ENCODE assay signal across 10 cellular contexts in the genomic region with DNA sequence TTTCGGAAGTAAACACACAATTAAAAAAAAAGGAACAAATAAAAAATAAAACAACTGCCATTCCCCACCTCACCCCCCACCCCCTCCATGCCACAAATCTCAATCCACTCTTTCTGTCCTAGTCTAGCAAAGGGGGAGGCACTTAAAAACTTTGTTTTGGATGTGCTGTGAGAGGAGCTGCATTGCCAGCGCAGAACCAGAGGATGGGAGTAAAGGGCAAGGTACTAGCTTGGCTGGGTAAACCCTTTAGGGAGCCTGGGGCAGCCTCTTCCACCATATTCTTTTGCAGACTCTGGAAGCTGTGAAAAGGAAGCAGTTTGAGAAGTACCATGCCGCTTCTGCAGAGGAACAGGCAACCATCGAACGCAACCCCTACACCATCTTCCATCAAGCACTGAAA. TPM values are rescaled to one million over a fixed set of nuclear protein-coding genes. Genes with fewer than 3 reads are reported as not detected.
DNase-seq lines count a peak whose midpoint lies in the region; ATAC-seq and TF ChIP-seq lines count a peak whose summit lies in the region.
"Had no signal": no experiment of that assay in that cellular context is flagged by ENCODE, and none has a peak within 500 bp of the region (broad histone marks: within the 10 kb centered on the region; RNA-seq: fewer than 3 reads in every experiment).

No MANE protein-coding gene starts in this region.

- BruUV-seq in MCF 10A (replicated peaks; lab: Mats Ljungman, UMichigan) = no TSS peak
- BruUV-seq in Panc1 (replicated peaks; lab: Mats Ljungman, UMichigan) = TSS peak; percentile 83

- peaks cover 60% of the 10 kb centered on the region for H3K36me3 Mint-ChIP-seq in MCF 10A (ENCODE audit: insufficient read depth, unreplicated experiment)
- H3K36me3 Mint-ChIP-seq in endothelial cell (ENCODE audit: low read depth, unreplicated experiment) = peaks cover 8% of the 10 kb centered on the region

- H3K27me3 Mint-ChIP-seq in MCF 10A (ENCODE audit: insufficient read depth, unreplicated experiment) (no peaks in the 10 kb centered on the region), endothelial cell (ENCODE audit: unreplicated experiment) (peaks cover 15% of the 10 kb centered on the region)
- no peaks in the 10 kb centered on the region for H3K27me3 Mint-ChIP-seq in stimulated activated naive CD8-positive, alpha-beta T cell treated with anti-CD3 and anti-CD28 coated beads, Interleukin-15, amount 100 ng/mL, for 72 hours

- H3K27ac Mint-ChIP-seq in MCF 10A (ENCODE audit: low read depth, unreplicated experiment) = no peak overlapping the region
- peak overlapping the region; percentile 99 for H3K27ac Mint-ChIP-seq in endothelial cell (ENCODE audit: unreplicated experiment)
- peak overlapping the region in 1 of 2 donors; percentile 71 for H3K27ac Mint-ChIP-seq in stimulated activated naive CD8-positive, alpha-beta T cell treated with anti-CD3 and anti-CD28 coated beads, Interleukin-15, amount 100 ng/mL, for 72 hours

- intact Hi-C loops in MCF 10A (cut with micrococcal nuclease) = no loop called here
- intact Hi-C loops in breast epithelium (cut with DNase I; ENCODE audit: low total_unique reads) = no loop called here
- intact Hi-C loops in Panc1 (cut with micrococcal nuclease; ENCODE audit: unreplicated experiment) = no loop called here

- H3K4me1 ChIP-seq in breast epithelium (peaks cover 0 to 12% of the 10 kb centered on the region in 2 donors), Panc1 (ENCODE audit: control insufficient read depth, insufficient read depth, low read length) (peaks cover 32% of the 10 kb centered on the region)

- CTCF ChIA-PET in MCF 10A (lab: Yijun Ruan, JAX) = interaction anchor here (0.5 to 3.7 kb wide), 5 partner anchors 8 to 149 kb away, joined by 3 to 38 read pairs (median 3); a partner anchor contains a TSS
- CTCF ChIA-PET in Panc1 (lab: Charles Lee) = interaction anchor here (0.6 to 1.2 kb wide), 4 partner anchors 8 to 301 kb away, joined by 3 to 6 read pairs (median 4); a partner anchor contains a TSS

- no peak for DNase-seq in MCF 10A (ENCODE audit: unreplicated experiment)
- no peak for DNase-seq in breast epithelium (ENCODE audit: low spot score in 2 of 2)
- DNase-seq in Panc1 (ENCODE audit: low read depth, low spot score) = no peak
- DNase-seq in endothelial cell (ENCODE audit: low spot score) = no peak
- DNase-seq in stimulated activated naive CD8-positive, alpha-beta T cell treated with anti-CD3 and anti-CD28 coated beads, Interleukin-15, amount 100 ng/mL, for 72 hours = no peak
- no peak for DNase-seq in hypothalamus (lab: John Stamatoyannopoulos, UW)
- DNase-seq: activated CD4-positive, alpha-beta T cell treated with anti-CD3 and anti-CD28 coated beads for 1 hour had no signal

- H3K36me3 ChIP-seq in breast epithelium = no peaks in the 10 kb centered on the region
- H3K36me3 ChIP-seq in Panc1 (ENCODE audit: control insufficient read depth, insufficient read depth, low read length) = peaks cover 7% of the 10 kb centered on the region; the same call in 1 of the 2 replicates

- no peaks in the 10 kb centered on the region for H3K9me3 ChIP-seq in breast epithelium
- no peaks in the 10 kb centered on the region for H3K9me3 ChIP-seq in Panc1 (ENCODE audit: control insufficient read depth, insufficient read depth, low read depth, low read length)
- H3K9me3 ChIP-seq: suprapubic skin had no signal

- no peak overlapping the region for H3K27ac ChIP-seq in breast epithelium
- H3K27ac ChIP-seq in Panc1 (ENCODE audit: low read length) = peak overlapping the region; percentile 95

- peak overlapping the region; percentile 100 for H3K4me3 Mint-ChIP-seq in MCF 10A (ENCODE audit: unreplicated experiment)
- peak overlapping the region; percentile 98 for H3K4me3 Mint-ChIP-seq in endothelial cell (ENCODE audit: unreplicated experiment)
- H3K4me3 Mint-ChIP-seq in stimulated activated naive CD8-positive, alpha-beta T cell treated with anti-CD3 and anti-CD28 coated beads, Interleukin-15, amount 100 ng/mL, for 72 hours = peak overlapping the region; percentile 92 to 94

- H3K4me3 ChIP-seq in breast epithelium (no peak overlapping the region), Panc1 (ENCODE audit: low read depth in 2 of 2, low read length in 2 of 2) (peak overlapping the region in 1 of 2 experiments; percentile 98; a peak in 3 of 4 replicates)

- POLR2A ChIA-PET in MCF 10A (lab: Yijun Ruan, JAX) (interaction anchor here (0.6 to 6.0 kb wide), 16 partner anchors 9 to 422 kb away, joined by 3 to 142 read pairs (median 6); a partner anchor contains a TSS), Panc1 (lab: Charles Lee) (interaction anchor here (0.7 kb wide), 1 partner anchor 143 kb away, joined by 3 read pairs; no protein-coding TSS in a partner anchor)

- in situ Hi-C loops in Panc1 (cut with HindIII; ENCODE audit: low pct_unique_long_range_greater_than_20kb, low sequenced_read_pairs) = no loop called here

- TF ChIP-seq POLR2A in breast epithelium (IDR thresholded peaks at IDR 0.05) = no peak

- no peaks in the 10 kb centered on the region for H3K9me3 Mint-ChIP-seq in MCF 10A (ENCODE audit: unreplicated experiment)
- H3K9me3 Mint-ChIP-seq in endothelial cell (ENCODE audit: unreplicated experiment) = no peaks in the 10 kb centered on the region
- H3K9me3 Mint-ChIP-seq in stimulated activated naive CD8-positive, alpha-beta T cell treated with anti-CD3 and anti-CD28 coated beads, Interleukin-15, amount 100 ng/mL, for 72 hours = no peaks in the 10 kb centered on the region

- ATAC-seq in Panc1 (no peak), GM18858 (IDR thresholded peaks at IDR 0.05; ENCODE audit: unreplicated experiment) (no peak), HG02798 (IDR thresholded peaks at IDR 0.05; ENCODE audit: poor library complexity, unreplicated experiment) (no peak)
- ATAC-seq in stimulated activated naive CD8-positive, alpha-beta T cell treated with anti-CD3 and anti-CD28 coated beads, Interleukin-15, amount 100 ng/mL, for 72 hours = no peak

- H3K27me3 ChIP-seq in breast epithelium = no peaks in the 10 kb centered on the region
- no peaks in the 10 kb centered on the region for H3K27me3 ChIP-seq in Panc1 (ENCODE audit: control insufficient read depth, insufficient read depth, low read length)
- H3K27me3 ChIP-seq: suprapubic skin had no signal

- H3K4me1 Mint-ChIP-seq in MCF 10A (ENCODE audit: insufficient read depth, unreplicated experiment) (peaks cover 30% of the 10 kb centered on the region), endothelial cell (ENCODE audit: unreplicated experiment) (peaks cover 54% of the 10 kb centered on the region)
- H3K4me1 Mint-ChIP-seq in stimulated activated naive CD8-positive, alpha-beta T cell treated with anti-CD3 and anti-CD28 coated beads, Interleukin-15, amount 100 ng/mL, for 72 hours = peaks cover 56% of the 10 kb centered on the region

- TF ChIP-seq CTCF in MCF 10A (IDR thresholded peaks at IDR 0.05; ENCODE audit: unreplicated experiment) (no peak), breast epithelium (IDR thresholded peaks at IDR 0.05) (no peak), Panc1 (IDR thresholded peaks at IDR 0.05) (no peak), endothelial cell (IDR thresholded peaks at IDR 0.05; ENCODE audit: unreplicated experiment) (no peak)

RNA-seq across cellular contexts. Expression of a gene that starts 1.4 kb away (rescaled TPM):
- total RNA-seq in MCF 10A (2022) (73.9 and 75.0 TPM in 2 replicates), breast epithelium (10 to 100 TPM; 37.0 to 46.5 (median 40.1) TPM), Panc1 (2021; ENCODE audit: unreplicated experiment) (85.0 TPM), endothelial cell (ENCODE audit: unreplicated experiment) (63.4 TPM)
- 78.8 TPM for polyA plus RNA-seq in Panc1 (2012; ENCODE audit: insufficient read length)

RNA-seq across cellular contexts. Expression of a gene that starts 1.6 kb away (rescaled TPM):
- 32.7 and 39.5 TPM in 2 replicates for total RNA-seq in MCF 10A (2022)
- 10 to 100 TPM; 20.0 to 35.0 (median 32.8) TPM for total RNA-seq in breast epithelium
- total RNA-seq in Panc1 (2021; ENCODE audit: unreplicated experiment) = 61.6 TPM
- 52.5 TPM for polyA plus RNA-seq in Panc1 (2012; ENCODE audit: insufficient read length)
- 60.8 TPM for total RNA-seq in endothelial cell (ENCODE audit: unreplicated experiment)

RNA-seq across cellular contexts. Expression of a gene that starts 8.0 kb away (rescaled TPM):
- 23.3 and 29.6 TPM in 2 replicates for total RNA-seq in MCF 10A (2022)
- total RNA-seq in breast epithelium = 10 to 100 TPM; 26.2 to 38.7 (median 28.8) TPM
- total RNA-seq in Panc1 (2021; ENCODE audit: unreplicated experiment) = 34.4 TPM
- polyA plus RNA-seq in Panc1 (2012; ENCODE audit: insufficient read length) = 40.5 TPM
- total RNA-seq in endothelial cell (ENCODE audit: unreplicated experiment) = 15.7 TPM

RNA-seq across cellular contexts. Expression of a gene that starts 26.2 kb away (rescaled TPM):
- total RNA-seq in MCF 10A (2022) (14.8 and 22.6 TPM in 2 replicates), breast epithelium (10 to 100 TPM; 11.4 to 13.8 (median 12.3) TPM), Panc1 (2021; ENCODE audit: unreplicated experiment) (29.0 TPM), endothelial cell (ENCODE audit: unreplicated experiment) (2.9 TPM)
- 18.9 TPM for polyA plus RNA-seq in Panc1 (2012; ENCODE audit: insufficient read length)

RNA-seq across cellular contexts. Expression of a gene that starts 57.6 kb away (rescaled TPM):
- 42.3 and 49.2 TPM in 2 replicates for total RNA-seq in MCF 10A (2022)
- total RNA-seq in breast epithelium = 10 to 100 TPM; 37.1 to 40.2 (median 37.7) TPM
- total RNA-seq in Panc1 (2021; ENCODE audit: unreplicated experiment) = 141 TPM
- polyA plus RNA-seq in Panc1 (2012; ENCODE audit: insufficient read length) = 96.7 TPM
- 83.9 TPM for total RNA-seq in endothelial cell (ENCODE audit: unreplicated experiment)
